ENCODE assay signal across 34 cellular contexts in the genomic region with DNA sequence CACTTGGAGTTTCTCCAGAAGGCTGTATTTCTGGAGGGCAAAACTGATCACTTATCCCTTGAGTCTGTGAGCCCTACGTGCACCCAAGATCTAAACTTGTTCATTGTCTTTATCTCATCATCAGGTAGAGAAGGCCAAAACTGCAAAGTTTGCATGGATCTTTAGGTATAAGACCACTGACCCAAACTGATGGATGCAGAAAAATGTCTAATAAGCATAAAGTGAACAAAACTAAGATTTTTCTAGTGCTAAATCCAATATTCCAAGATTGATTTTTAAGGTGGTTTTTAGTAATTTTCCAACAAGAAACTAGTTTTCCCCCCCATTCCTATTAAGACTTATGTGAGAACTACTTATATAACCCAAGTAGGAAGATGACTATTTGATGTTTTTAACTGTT. TPM values are rescaled to one million over a fixed set of nuclear protein-coding genes. Genes with fewer than 3 reads are reported as not detected.
"Had no signal": no experiment of that assay in that cellular context is flagged by ENCODE, and none has a peak within 500 bp of the region (broad histone marks: within the 10 kb centered on the region; RNA-seq: fewer than 3 reads in every experiment).

No MANE protein-coding gene starts in this region.

- H3K4me1 Mint-ChIP-seq: nephron had no signal

- H3K36me3 ChIP-seq: esophagus squamous epithelium, left lung, prostate gland, right atrium auricular region, sigmoid colon, stomach, thyroid gland, vagina had no signal

- H3K27ac Mint-ChIP-seq: effector memory CD8-positive, alpha-beta T cell; naive thymus-derived CD4-positive, alpha-beta T cell; stimulated activated effector memory CD8-positive, alpha-beta T cell treated with anti-CD3 and anti-CD28 coated beads, Interleukin-12 subunit alpha, Interleukin-12 subunit beta, amount 100 ng/mL, for 72 hours had no signal

- FAIRE-seq: endometrium, frontal cortex had no signal

- H3K4me1 ChIP-seq: left lung, parathyroid adenoma, prostate gland, right atrium auricular region, vagina had no signal

- H3K9me3 ChIP-seq: esophagus squamous epithelium, left lung, prostate gland, right atrium auricular region, sigmoid colon, stomach, thyroid gland, vagina had no signal

- H2AFZ ChIP-seq: parathyroid adenoma had no signal

- H3K9ac ChIP-seq: parathyroid adenoma had no signal

- ATAC-seq: effector memory CD8-positive, alpha-beta T cell; left cardiac atrium; left lung; naive thymus-derived CD4-positive, alpha-beta T cell; stimulated activated effector memory CD8-positive, alpha-beta T cell treated with anti-CD3 and anti-CD28 coated beads, Interleukin-12 subunit alpha, Interleukin-12 subunit beta, amount 100 ng/mL, for 72 hours had no signal

- H3K9me3 Mint-ChIP-seq: effector memory CD8-positive, alpha-beta T cell; naive thymus-derived CD4-positive, alpha-beta T cell; stimulated activated effector memory CD8-positive, alpha-beta T cell treated with anti-CD3 and anti-CD28 coated beads, Interleukin-12 subunit alpha, Interleukin-12 subunit beta, amount 100 ng/mL, for 72 hours had no signal

- H3K36me3 Mint-ChIP-seq: naive thymus-derived CD4-positive, alpha-beta T cell; stimulated activated effector memory CD8-positive, alpha-beta T cell treated with anti-CD3 and anti-CD28 coated beads, Interleukin-12 subunit alpha, Interleukin-12 subunit beta, amount 100 ng/mL, for 72 hours had no signal

- DNase-seq: effector memory CD8-positive, alpha-beta T cell; erythroblast; esophagus squamous epithelium; head of caudate nucleus; left cardiac atrium; left lung; mesenchymal stem cell; midbrain; naive thymus-derived CD4-positive, alpha-beta T cell; sigmoid colon; stimulated activated CD4-positive, alpha-beta T cell treated with anti-CD3 and anti-CD28 coated beads, Interleukin-2, amount 100 ng/mL, for 24 hours; stimulated activated CD4-positive, alpha-beta T cell treated with anti-CD3 and anti-CD28 coated beads, Interleukin-4, amount 100 ng/mL, for 24 hours; stimulated activated naive CD4-positive, alpha-beta T cell treated with Interleukin-2 at 50 U/mL for 16 hours; stomach; thyroid gland; trophoblast cell had no signal

- H3K4me3 Mint-ChIP-seq: stimulated activated effector memory CD8-positive, alpha-beta T cell treated with anti-CD3 and anti-CD28 coated beads, Interleukin-12 subunit alpha, Interleukin-12 subunit beta, amount 100 ng/mL, for 72 hours had no signal

- H3K27me3 ChIP-seq: thyroid gland, vagina had no signal

- H3K4me3 ChIP-seq: coronary artery, esophagus squamous epithelium, left lung, prostate gland, right atrium auricular region, sigmoid colon, stomach, thyroid gland, vagina had no signal

- H3K27ac ChIP-seq: coronary artery, esophagus squamous epithelium, left lung, parathyroid adenoma, prostate gland, right atrium auricular region, sigmoid colon, stomach, thyroid gland, vagina had no signal

- H3K79me2 ChIP-seq: parathyroid adenoma had no signal

RNA-seq across cellular contexts. Expression of gene TMSB15A, which starts 2.0 kb away (rescaled TPM):
- total RNA-seq: left cardiac atrium, lower leg skin, mucosa of gallbladder, osteoblast, ureter, vagina had no signal
- polyA plus RNA-seq: naive thymus-derived CD4-positive, alpha-beta T cell had no signal

RNA-seq across cellular contexts. Expression of gene TCP11X2, which starts 42.9 kb away (rescaled TPM):
- total RNA-seq: dermis microvascular lymphatic vessel endothelial cell; esophagus squamous epithelium; frontal cortex; left cardiac atrium; left lung; lower leg skin; lung microvascular endothelial cell; naive thymus-derived CD4-positive, alpha-beta T cell; osteoblast; right atrium auricular region; sigmoid colon; skeletal muscle tissue; subcutaneous adipose tissue; temporal lobe; thyroid gland; ureter; vagina had no signal
- polyA plus RNA-seq: naive thymus-derived CD4-positive, alpha-beta T cell; sigmoid colon; stomach had no signal
